28 cellular contexts compared by ENCODE assay signal in genomic region chr1:169024255-169024654, GRCh38.
"Had no signal": no experiment of that assay in that cellular context is flagged by ENCODE, and none has a peak within 500 bp of the region (broad histone marks: within the 10 kb centered on the region; RNA-seq: fewer than 3 reads in every experiment).

No MANE protein-coding gene starts in this region.

- ATAC-seq: activated CD4-positive, CD25-positive, alpha-beta regulatory T cell treated with anti-CD3 and anti-CD28 coated beads, Interleukin-2, amount 50 U/mL, for 24 hours; activated CD8-positive, alpha-beta T cell treated with anti-CD3 and anti-CD28 coated beads for 36 hours; activated T-cell treated with anti-CD3 and anti-CD28 coated beads, Interleukin-2, amount 50 U/mL, for 4 hours; esophagus mucosa; T-helper 17 cell had no signal

- H3K9me3 Mint-ChIP-seq: activated B cell treated with CpG ODN at 0.5 μM for 24 hours; activated CD8-positive, alpha-beta T cell treated with anti-CD3 and anti-CD28 coated beads for 36 hours; activated naive CD4-positive, alpha-beta T cell treated with anti-CD3 and anti-CD28 coated beads for 36 hours; activated T-cell treated with anti-CD3 and anti-CD28 coated beads, Interleukin-2, amount 50 U/mL, for 4 hours; activated T-helper 2 cell treated with anti-CD3 and anti-CD28 coated beads, Interferon-gamma antibody, Interleukin-2, Interleukin-4, amounts not matched to agents 10 μg/mL and 5 μg/mL and 100 μg/mL, durations not matched to agents 14 hours and 24 hours and 36 hours; central memory CD8-positive, alpha-beta T cell; endodermal cell; T-helper 2 cell treated with Interferon-gamma antibody and Interleukin-4, amounts not matched to agents 5 μg/mL and 100 μg/mL, for 36 hours had no signal

- DNase-seq: activated B cell treated with CpG ODN at 0.5 μM for 24 hours; activated CD4-positive, alpha-beta T cell treated with anti-CD3 and anti-CD28 coated beads for 48 hours; activated CD4-positive, alpha-beta T cell treated with anti-CD3 and anti-CD28 coated beads, Interleukin-2, amount 50 U/mL, for 1 hour; activated CD4-positive, alpha-beta T cell treated with anti-CD3 and anti-CD28 coated beads, Interleukin-2, amount 50 U/mL, for 48 hours; activated CD8-positive, alpha-beta memory T cell treated with anti-CD3 and anti-CD28 coated beads for 24 hours; activated CD8-positive, alpha-beta T cell treated with anti-CD3 and anti-CD28 coated beads for 36 hours; activated effector memory CD4-positive, alpha-beta T cell treated with anti-CD3 and anti-CD28 coated beads, Interleukin-2, amount 50 U/mL, for 16 hours; activated naive CD4-positive, alpha-beta T cell treated with anti-CD3 and anti-CD28 coated beads for 36 hours; activated T-cell treated with anti-CD3 and anti-CD28 coated beads, Interleukin-2, amount 50 U/mL, for 4 hours; amniotic stem cell; anterior cingulate cortex; brain microvascular endothelial cell; dorsolateral prefrontal cortex; effector memory CD4-positive, alpha-beta T cell; endodermal cell; foreskin fibroblast; head of caudate nucleus; T-helper 17 cell; T1000; WERI-Rb-1 had no signal

- H3K27ac ChIP-seq: brain microvascular endothelial cell, coronary artery, dorsolateral prefrontal cortex, WERI-Rb-1 had no signal

- H3K27ac Mint-ChIP-seq: activated B cell treated with CpG ODN at 0.5 μM for 24 hours; activated CD8-positive, alpha-beta T cell treated with anti-CD3 and anti-CD28 coated beads for 36 hours; activated naive CD4-positive, alpha-beta T cell treated with anti-CD3 and anti-CD28 coated beads for 36 hours; activated naive CD8-positive, alpha-beta T cell; activated T-helper 2 cell treated with anti-CD3 and anti-CD28 coated beads, Interferon-gamma antibody, Interleukin-2, Interleukin-4, amounts not matched to agents 10 μg/mL and 5 μg/mL and 100 μg/mL, durations not matched to agents 14 hours and 24 hours and 36 hours; dendritic cell treated with granulocyte-macrophage colony-stimulating factor and Interleukin-4, amounts not matched to agents 40 ng/mL and 50 ng/mL, for 4 days; endodermal cell; T-helper 17 cell; T-helper 2 cell treated with Interferon-gamma antibody and Interleukin-4, amounts not matched to agents 5 μg/mL and 100 μg/mL, for 36 hours had no signal

- H3K4me1 Mint-ChIP-seq: activated B cell treated with CpG ODN at 0.5 μM for 24 hours; central memory CD8-positive, alpha-beta T cell had no signal

- H3K4me3 Mint-ChIP-seq: activated B cell treated with CpG ODN at 0.5 μM for 24 hours; activated CD8-positive, alpha-beta T cell treated with anti-CD3 and anti-CD28 coated beads for 36 hours; activated naive CD4-positive, alpha-beta T cell treated with anti-CD3 and anti-CD28 coated beads for 36 hours; activated naive CD8-positive, alpha-beta T cell; activated T-cell treated with anti-CD3 and anti-CD28 coated beads, Interleukin-2, amount 50 U/mL, for 4 hours; central memory CD8-positive, alpha-beta T cell; dendritic cell treated with granulocyte-macrophage colony-stimulating factor and Interleukin-4, amounts not matched to agents 40 ng/mL and 50 ng/mL, for 4 days; endodermal cell; T-helper 17 cell; T-helper 2 cell treated with Interferon-gamma antibody and Interleukin-4, amounts not matched to agents 5 μg/mL and 100 μg/mL, for 36 hours had no signal

- H3K36me3 ChIP-seq: brain microvascular endothelial cell, WERI-Rb-1 had no signal

- H3K4me3 ChIP-seq: coronary artery, dorsolateral prefrontal cortex had no signal
